In the genomic region with DNA sequence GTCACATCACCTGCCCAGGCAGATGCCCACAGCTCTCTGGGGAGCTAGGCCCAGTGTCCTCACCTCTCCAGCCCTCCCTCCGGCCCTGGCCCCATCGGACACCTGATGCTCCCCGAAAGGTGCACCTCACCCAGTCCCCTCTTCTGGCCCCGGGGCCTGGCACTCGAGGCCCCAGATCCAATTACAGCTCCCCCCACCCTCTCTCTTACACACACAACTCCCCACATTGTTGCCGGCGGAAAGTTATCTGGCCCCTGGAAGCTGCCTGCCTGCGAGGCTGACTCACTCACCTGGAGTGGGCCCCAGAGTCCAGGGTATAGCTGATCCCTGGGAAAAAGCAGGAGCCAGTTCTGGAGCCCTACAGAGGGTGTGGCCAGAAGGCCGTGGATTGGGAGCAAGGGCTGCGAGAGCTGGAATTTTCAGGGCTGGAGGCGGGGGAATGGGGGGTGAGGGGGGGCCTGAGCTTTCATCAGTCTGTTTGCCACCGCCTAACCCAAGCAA, we compare ENCODE assay signal across 8 cellular contexts. TPM values are rescaled to one million over a fixed set of nuclear protein-coding genes. Genes with fewer than 3 reads are reported as not detected.
DNase-seq lines count a peak whose midpoint lies in the region; ATAC-seq and TF ChIP-seq lines count a peak whose summit lies in the region.
"Had no signal": no experiment of that assay in that cellular context is flagged by ENCODE, and none has a peak within 500 bp of the region (broad histone marks: within the 10 kb centered on the region; RNA-seq: fewer than 3 reads in every experiment).

No MANE protein-coding gene starts in this region.

- peak overlapping the region; percentile 32 for H3K9ac ChIP-seq in HUES6 (ENCODE audit: low read length)

- H3K4me1 Mint-ChIP-seq in brain (peaks cover 24% of the 10 kb centered on the region), osteocyte (ENCODE audit: unreplicated experiment) (peaks cover 18% of the 10 kb centered on the region)

- no peak overlapping the region for H3K27ac ChIP-seq in HUES6 (ENCODE audit: low read depth, low read length)
- H3K27ac ChIP-seq: SJSA1 had no signal

- H3K36me3 Mint-ChIP-seq in brain, result peaks cover 16% of the 10 kb centered on the region
- no peaks in the 10 kb centered on the region for H3K36me3 Mint-ChIP-seq in osteocyte (ENCODE audit: unreplicated experiment)

- TF ChIP-seq CTCF in brain (conservative IDR thresholded peaks at IDR 0.05) (no peak), osteocyte (IDR thresholded peaks at IDR 0.05) (no peak)

- H3K9me3 ChIP-seq in HUES6 (ENCODE audit: control insufficient read depth, insufficient read depth, low read depth, low read length), result no peaks in the 10 kb centered on the region
- H3K9me3 ChIP-seq: SJSA1 had no signal

- in situ Hi-C loops in KBM-7 (cut with MboI; ENCODE audit: low pct_unique_long_range_greater_than_20kb, low sequenced_read_pairs), result no loop called here

- DNase-seq in osteocyte (ENCODE audit: extremely low spot score, unreplicated experiment) (no peak), KBM-7 (no peak), inferior parietal cortex (ENCODE audit: extremely low spot score) (no peak)
- DNase-seq: HCEC 1CT had no signal

- peaks cover 15% of the 10 kb centered on the region for H3K36me3 ChIP-seq in HUES6 (ENCODE audit: control insufficient read depth, insufficient read depth, low read length)
- H3K36me3 ChIP-seq: SJSA1 had no signal

- H3K27me3 Mint-ChIP-seq in brain (peaks cover 19% of the 10 kb centered on the region), osteocyte (ENCODE audit: unreplicated experiment) (peaks cover 6% of the 10 kb centered on the region)

- peaks cover 47% of the 10 kb centered on the region for H3K4me1 ChIP-seq in HUES6 (ENCODE audit: control insufficient read depth, insufficient read depth, low read length)

- peak overlapping the region in 4 of 5 experiments; percentile 65 to 75 (median 72) for H3K4me3 Mint-ChIP-seq in brain
- peak overlapping the region; percentile 18 for H3K4me3 Mint-ChIP-seq in osteocyte (ENCODE audit: unreplicated experiment)

- peak overlapping the region in 1 of 5 experiments; percentile 74 for H3K27ac Mint-ChIP-seq in brain
- no peak overlapping the region for H3K27ac Mint-ChIP-seq in osteocyte (ENCODE audit: unreplicated experiment)

- H3K27me3 ChIP-seq in HUES6 (ENCODE audit: control insufficient read depth, insufficient read depth, low read length), result peaks cover 59% of the 10 kb centered on the region

- ATAC-seq in GM21786 (IDR thresholded peaks at IDR 0.05; ENCODE audit: unreplicated experiment), result no peak

- H3K4me3 ChIP-seq in HUES6 (ENCODE audit: low read depth, low read length), result peak overlapping the region; percentile 83
- H3K4me3 ChIP-seq: SJSA1 had no signal

- peaks cover 0 to 3% (median 0%) of the 10 kb centered on the region in 5 experiments for H3K9me3 Mint-ChIP-seq in brain
- H3K9me3 Mint-ChIP-seq in osteocyte (ENCODE audit: unreplicated experiment), result no peaks in the 10 kb centered on the region

RNA-seq across cellular contexts. Expression of a gene that starts 1.1 kb away (rescaled TPM):
- 103 TPM for polyA plus RNA-seq in brain (ENCODE audit: insufficient read depth, low read depth, low replicate concordance)
- 1.4 and 2.0 TPM in 2 replicates for total RNA-seq in osteocyte
- total RNA-seq: SJSA1 had no signal

RNA-seq across cellular contexts. Expression of a gene that starts 1.5 kb away (rescaled TPM):
- 63.8 TPM for polyA plus RNA-seq in brain (ENCODE audit: insufficient read depth, low read depth, low replicate concordance)
- 27.7 and 29.6 TPM in 2 replicates for total RNA-seq in osteocyte

RNA-seq across cellular contexts. Expression of a gene that starts 10.8 kb away (rescaled TPM):
- polyA plus RNA-seq in brain (ENCODE audit: insufficient read depth, low read depth, low replicate concordance), result 7.4 TPM
- total RNA-seq in osteocyte, result 7.8 and 8.4 TPM in 2 replicates

RNA-seq across cellular contexts. Expression of a gene that starts 27.8 kb away (rescaled TPM):
- polyA plus RNA-seq in brain (ENCODE audit: insufficient read depth, low read depth, low replicate concordance), result 275 TPM
- total RNA-seq in osteocyte, result 48.0 and 50.1 TPM in 2 replicates

RNA-seq across cellular contexts. Expression of a gene that starts 38.4 kb away (rescaled TPM):
- 15.1 TPM for polyA plus RNA-seq in brain (ENCODE audit: insufficient read depth, low read depth, low replicate concordance)
- total RNA-seq in osteocyte, result 0.10 and 0.21 TPM in 2 replicates
- total RNA-seq: SJSA1 had no signal
